In genomic region chr2:64865073-64865830, GRCh38 we compare ENCODE assay signal across 1 cellular context.
TF ChIP-seq lines count a peak whose summit lies in the region.

No MANE protein-coding gene starts in this region.

TF ChIP-seq in SK-N-SH treated with all-trans-retinoic acid at 6 μM for 48 hours, 23 proteins besides CTCF, POLR2A, EP300 and RAD21 (continued from another document):
- TF ChIP-seq CSDC2 (CRISPR knock-in tag; IDR thresholded peaks at IDR 0.05): no peak
- no peak for TF ChIP-seq RARB (CRISPR knock-in tag; IDR thresholded peaks at IDR 0.05)
- no peak for TF ChIP-seq OSR1 (CRISPR knock-in tag; IDR thresholded peaks at IDR 0.05)
- TF ChIP-seq PPARA (CRISPR knock-in tag; IDR thresholded peaks at IDR 0.05; ENCODE audit: borderline replicate concordance): no peak
- no peak for TF ChIP-seq ARNTL (CRISPR knock-in tag; IDR thresholded peaks at IDR 0.05; ENCODE audit: borderline replicate concordance, low read depth)
- no peak for TF ChIP-seq ESRRG (CRISPR knock-in tag; IDR thresholded peaks at IDR 0.05)
TF ChIP-seq in SK-N-SH treated with all-trans-retinoic acid at 6 μM for 48 hours: peak in this region for 2.
